26 cellular contexts compared by ENCODE assay signal in the genomic region with DNA sequence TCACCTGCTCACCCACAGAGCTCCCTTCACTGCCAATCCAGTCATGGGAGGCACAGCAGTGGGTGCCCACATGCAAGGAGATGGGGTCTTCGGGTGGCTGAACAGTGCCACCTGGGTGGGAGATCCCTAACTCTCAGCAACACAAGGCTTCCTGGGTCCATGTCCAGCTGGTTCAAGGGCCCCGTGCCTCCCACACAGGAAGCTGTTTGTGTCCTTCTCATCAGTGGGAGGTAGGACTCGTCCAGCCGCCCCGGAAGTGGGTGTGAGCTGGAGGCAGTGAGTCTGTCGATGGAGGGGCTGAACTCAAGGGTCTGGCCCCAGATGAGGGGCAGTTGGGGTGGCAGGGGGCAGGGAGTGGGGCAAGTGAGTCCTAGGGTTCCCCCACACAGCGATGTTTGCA.
"Had no signal": no experiment of that assay in that cellular context is flagged by ENCODE, and none has a peak within 500 bp of the region (broad histone marks: within the 10 kb centered on the region; RNA-seq: fewer than 3 reads in every experiment).

No MANE protein-coding gene starts in this region.

- H3K4me1 Mint-ChIP-seq: natural killer cell had no signal

- H3K9me3 Mint-ChIP-seq: activated CD4-positive, alpha-beta memory T cell treated with anti-CD3 and anti-CD28 coated beads, Interleukin-2, amount 10 ng/mL, durations not matched to agents 7 days and 5 days; activated CD4-positive, alpha-beta T cell treated with anti-CD3 and anti-CD28 coated beads, Interleukin-2, amount 10 ng/mL, durations not matched to agents 24 days and 14 days; activated naive CD4-positive, alpha-beta T cell treated with anti-CD3 and anti-CD28 coated beads for 36 hours; activated naive CD8-positive, alpha-beta T cell treated with anti-CD3 and anti-CD28 coated beads, Interleukin-2, amount 50 U/mL, for 24 hours; activated T-cell treated with anti-CD3 and anti-CD28 coated beads, Interleukin-2, amount 50 U/mL, for 72 hours; dendritic cell treated with granulocyte-macrophage colony-stimulating factor and Interleukin-4, amounts not matched to agents 40 ng/mL and 50 ng/mL, for 4 days; natural killer cell; stimulated activated effector memory CD8-positive, alpha-beta T cell treated with anti-CD3 and anti-CD28 coated beads, Interleukin-12 subunit alpha, Interleukin-12 subunit beta, amount 100 ng/mL, for 72 hours; T-helper 1 cell treated with Interleukin-12 subunit alpha and Interleukin-12 subunit beta and Interleukin-4 antibody, amounts not matched to agents 30 μg/mL and 1 μg/mL, for 36 hours had no signal

- H3K27ac ChIP-seq: left ventricle myocardium inferior, right lobe of liver, skin epidermis, stomach, suprapubic skin, tibial nerve had no signal

- H3K4me3 ChIP-seq: left ventricle myocardium inferior, right lobe of liver, skin epidermis, suprapubic skin had no signal

- H3K36me3 ChIP-seq: left ventricle myocardium inferior, right lobe of liver, stomach, suprapubic skin, tibial nerve had no signal

- H3K4me1 ChIP-seq: right lobe of liver had no signal

- H3K36me3 Mint-ChIP-seq: natural killer cell had no signal

- ATAC-seq: activated CD4-positive, CD25-positive, alpha-beta regulatory T cell treated with anti-CD3 and anti-CD28 coated beads, Interleukin-2, amount 50 U/mL, for 24 hours; activated naive CD8-positive, alpha-beta T cell treated with anti-CD3 and anti-CD28 coated beads, Interleukin-2, amount 50 U/mL, for 24 hours; activated T-cell treated with anti-CD3 and anti-CD28 coated beads, Interleukin-2, amount 50 U/mL, for 72 hours; esophagus mucosa; natural killer cell; right lobe of liver; stimulated activated effector memory CD8-positive, alpha-beta T cell treated with anti-CD3 and anti-CD28 coated beads, Interleukin-12 subunit alpha, Interleukin-12 subunit beta, amount 100 ng/mL, for 72 hours had no signal

- H3K4me3 Mint-ChIP-seq: activated CD4-positive, alpha-beta memory T cell treated with anti-CD3 and anti-CD28 coated beads, Interleukin-2, amount 10 ng/mL, durations not matched to agents 7 days and 5 days; activated CD4-positive, alpha-beta T cell treated with anti-CD3 and anti-CD28 coated beads, Interleukin-2, amount 10 ng/mL, durations not matched to agents 24 days and 14 days; activated naive CD4-positive, alpha-beta T cell treated with anti-CD3 and anti-CD28 coated beads for 36 hours; activated naive CD8-positive, alpha-beta T cell treated with anti-CD3 and anti-CD28 coated beads, Interleukin-2, amount 50 U/mL, for 24 hours; dendritic cell treated with granulocyte-macrophage colony-stimulating factor and Interleukin-4, amounts not matched to agents 40 ng/mL and 50 ng/mL, for 4 days; natural killer cell; stimulated activated effector memory CD8-positive, alpha-beta T cell treated with anti-CD3 and anti-CD28 coated beads, Interleukin-12 subunit alpha, Interleukin-12 subunit beta, amount 100 ng/mL, for 72 hours; T-helper 1 cell treated with Interleukin-12 subunit alpha and Interleukin-12 subunit beta and Interleukin-4 antibody, amounts not matched to agents 30 μg/mL and 1 μg/mL, for 36 hours had no signal

- FAIRE-seq: endothelial cell of umbilical vein, frontal cortex, urothelium cell line had no signal

- H3K9me3 ChIP-seq: left ventricle myocardium inferior, right lobe of liver, stomach, suprapubic skin, tibial nerve had no signal

- DNase-seq: activated CD4-positive, alpha-beta memory T cell treated with anti-CD3 and anti-CD28 coated beads, Interleukin-2, amount 10 ng/mL, durations not matched to agents 7 days and 5 days; activated CD4-positive, alpha-beta T cell treated with anti-CD3 and anti-CD28 coated beads, Interleukin-2, amount 10 ng/mL, durations not matched to agents 24 days and 14 days; activated effector memory CD4-positive, alpha-beta T cell treated with Interleukin-2 at 50 U/mL for 16 hours; activated naive CD4-positive, alpha-beta T cell treated with anti-CD3 and anti-CD28 coated beads for 36 hours; activated naive CD8-positive, alpha-beta T cell treated with anti-CD3 and anti-CD28 coated beads, Interleukin-2, amount 50 U/mL, for 24 hours; activated T-cell treated with anti-CD3 and anti-CD28 coated beads, Interleukin-2, amount 50 U/mL, for 72 hours; effector CD8-positive, alpha-beta T cell; hippocampal formation; left ventricle myocardium inferior; mammary epithelial cell; midbrain; natural killer cell; right lobe of liver; stimulated activated CD4-positive, alpha-beta T cell treated with anti-CD3 and anti-CD28 coated beads, Interleukin-2, amount 100 ng/mL, for 24 hours; stomach had no signal

- H3K27ac Mint-ChIP-seq: activated CD4-positive, alpha-beta memory T cell treated with anti-CD3 and anti-CD28 coated beads, Interleukin-2, amount 10 ng/mL, durations not matched to agents 7 days and 5 days; activated CD4-positive, alpha-beta T cell treated with anti-CD3 and anti-CD28 coated beads, Interleukin-2, amount 10 ng/mL, durations not matched to agents 24 days and 14 days; activated naive CD4-positive, alpha-beta T cell treated with anti-CD3 and anti-CD28 coated beads for 36 hours; activated naive CD8-positive, alpha-beta T cell treated with anti-CD3 and anti-CD28 coated beads, Interleukin-2, amount 50 U/mL, for 24 hours; activated T-cell treated with anti-CD3 and anti-CD28 coated beads, Interleukin-2, amount 50 U/mL, for 72 hours; dendritic cell treated with granulocyte-macrophage colony-stimulating factor and Interleukin-4, amounts not matched to agents 40 ng/mL and 50 ng/mL, for 4 days; natural killer cell; stimulated activated effector memory CD8-positive, alpha-beta T cell treated with anti-CD3 and anti-CD28 coated beads, Interleukin-12 subunit alpha, Interleukin-12 subunit beta, amount 100 ng/mL, for 72 hours; T-helper 1 cell treated with Interleukin-12 subunit alpha and Interleukin-12 subunit beta and Interleukin-4 antibody, amounts not matched to agents 30 μg/mL and 1 μg/mL, for 36 hours had no signal
